Comparison of ENCODE assay signal across 1 cellular context in the genomic region with DNA sequence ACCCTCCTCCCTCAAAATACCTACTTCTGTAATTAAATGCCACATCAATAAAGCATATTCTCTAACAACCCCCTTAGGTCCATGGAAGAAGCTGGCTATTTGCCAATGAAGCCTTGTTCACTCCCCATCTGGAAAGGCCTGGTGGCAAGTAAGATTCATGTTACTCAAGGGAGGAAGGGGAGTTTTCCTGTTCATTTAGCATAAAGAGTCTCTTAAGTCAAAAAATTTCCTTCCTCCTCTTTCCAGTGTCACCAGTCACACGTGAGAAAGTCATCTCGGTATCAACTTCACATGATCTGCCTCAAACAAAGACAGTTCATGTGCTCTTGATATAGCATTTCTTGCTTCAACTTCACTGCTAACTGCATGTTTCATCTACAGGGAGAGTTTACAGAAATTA.
A peak's percentile ranks its signal among the peaks of the same experiment; 100 is the strongest.
TF ChIP-seq lines count a peak whose summit lies in the region.

No MANE protein-coding gene starts in this region.

TF ChIP-seq in K562, 482 proteins besides CTCF, POLR2A, EP300 and RAD21:
- TF ChIP-seq, protein P1, sequence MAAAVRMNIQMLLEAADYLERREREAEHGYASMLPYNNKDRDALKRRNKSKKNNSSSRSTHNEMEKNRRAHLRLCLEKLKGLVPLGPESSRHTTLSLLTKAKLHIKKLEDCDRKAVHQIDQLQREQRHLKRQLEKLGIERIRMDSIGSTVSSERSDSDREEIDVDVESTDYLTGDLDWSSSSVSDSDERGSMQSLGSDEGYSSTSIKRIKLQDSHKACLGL (CRISPR knock-in tag; IDR thresholded peaks at IDR 0.05; ENCODE audit: borderline replicate concordance, poor library complexity, severe bottlenecking), result no peak
- TF ChIP-seq HLTF (IDR thresholded peaks at IDR 0.05), result no peak
- TF ChIP-seq STAT5A (IDR thresholded peaks at IDR 0.05; ENCODE audit: borderline replicate concordance, low read length), result no peak
- TF ChIP-seq NFIC (IDR thresholded peaks at IDR 0.05), result peak; percentile 57; the same call in 1 of the 2 replicates
- TF ChIP-seq NFYB (IDR thresholded peaks at IDR 0.05; ENCODE audit: extremely low read depth, insufficient read length), result no peak
- no peak for TF ChIP-seq ZNF253 (CRISPR knock-in tag; conservative IDR thresholded peaks at IDR 0.05)
- TF ChIP-seq PURB (CRISPR knock-in tag; IDR thresholded peaks at IDR 0.05; ENCODE audit: low read depth), result no peak
- no peak for TF ChIP-seq BMI1 (IDR thresholded peaks at IDR 0.05; ENCODE audit: low read length)
